ENCODE assay signal across 27 cellular contexts in genomic region chr2:42032796-42033195, GRCh38. TPM values are rescaled to one million over a fixed set of nuclear protein-coding genes. Genes with fewer than 3 reads are reported as not detected.
"Had no signal": no experiment of that assay in that cellular context is flagged by ENCODE, and none has a peak within 500 bp of the region (broad histone marks: within the 10 kb centered on the region; RNA-seq: fewer than 3 reads in every experiment).

No MANE protein-coding gene starts in this region.

- H3K36me3 ChIP-seq: ascending aorta, MG63 had no signal

- DNase-seq: activated B cell treated with CpG ODN at 0.5 μM for 24 hours; activated CD4-positive, alpha-beta memory T cell treated with anti-CD3 and anti-CD28 coated beads for 36 hours; activated CD4-positive, alpha-beta T cell treated with anti-CD3 and anti-CD28 coated beads, Interleukin-2, amount 10 ng/mL, durations not matched to agents 7 days and 5 days; activated gamma-delta T cell treated with Interleukin-2 at 50 U/mL for 16 hours; activated naive CD4-positive, alpha-beta T cell treated with anti-CD3 and anti-CD28 coated beads, Interleukin-2, amount 50 U/mL, for 16 hours; activated T-cell treated with anti-CD3 and anti-CD28 coated beads for 4 hours; activated T-cell treated with anti-CD3 and anti-CD28 coated beads, Interleukin-2, amount 50 U/mL, for 48 hours; body of pancreas; central memory CD4-positive, alpha-beta T cell; MG63; MV-4-11; NCI-H1092 treated with DMSO at 0.1 percent for 48 hours; NCI-H1417 treated with DMSO at 0.1 percent for 48 hours; NCI-H1694; NCI-H2029; NCI-H2107; NCI-H2171 treated with DMSO at 0.1 percent for 48 hours; NCI-H226; NCI-H526; NCI-H82; RPMI8226; T-cell; T1000 had no signal

- H3K27me3 ChIP-seq: ascending aorta, body of pancreas, MG63 had no signal

- H3K27ac Mint-ChIP-seq: activated B cell treated with CpG ODN at 0.5 μM for 24 hours; activated CD4-positive, alpha-beta memory T cell treated with anti-CD3 and anti-CD28 coated beads for 36 hours; activated CD4-positive, alpha-beta T cell treated with anti-CD3 and anti-CD28 coated beads, Interleukin-2, amount 10 ng/mL, durations not matched to agents 7 days and 5 days; activated T-helper 17 cell treated with anti-CD3 and anti-CD28 coated beads, Interleukin-2, amount 50 U/mL, for 72 hours; T-cell had no signal

- H3K4me3 Mint-ChIP-seq: activated B cell treated with CpG ODN at 0.5 μM for 24 hours; activated CD4-positive, alpha-beta memory T cell treated with anti-CD3 and anti-CD28 coated beads for 36 hours; activated CD4-positive, alpha-beta T cell treated with anti-CD3 and anti-CD28 coated beads, Interleukin-2, amount 10 ng/mL, durations not matched to agents 7 days and 5 days; activated T-helper 17 cell treated with anti-CD3 and anti-CD28 coated beads, Interleukin-2, amount 50 U/mL, for 72 hours; T-cell had no signal

- H3K9me3 Mint-ChIP-seq: activated B cell treated with CpG ODN at 0.5 μM for 24 hours; activated CD4-positive, alpha-beta memory T cell treated with anti-CD3 and anti-CD28 coated beads for 36 hours; activated CD4-positive, alpha-beta T cell treated with anti-CD3 and anti-CD28 coated beads, Interleukin-2, amount 10 ng/mL, durations not matched to agents 7 days and 5 days; activated T-helper 17 cell treated with anti-CD3 and anti-CD28 coated beads, Interleukin-2, amount 50 U/mL, for 72 hours; T-cell had no signal

- H3K4me1 Mint-ChIP-seq: activated CD4-positive, alpha-beta T cell treated with anti-CD3 and anti-CD28 coated beads, Interleukin-2, amount 10 ng/mL, durations not matched to agents 7 days and 5 days had no signal

- H3K36me3 Mint-ChIP-seq: activated CD4-positive, alpha-beta memory T cell treated with anti-CD3 and anti-CD28 coated beads for 36 hours; T-cell had no signal

- H3K27ac ChIP-seq: ascending aorta, body of pancreas, SK-N-MC had no signal

- H3K4me1 ChIP-seq: ascending aorta, body of pancreas had no signal

- H3K9me3 ChIP-seq: ascending aorta, body of pancreas, MG63 had no signal

- H3K4me3 ChIP-seq: ascending aorta, body of pancreas, MG63, SK-N-MC had no signal

RNA-seq across cellular contexts. Expression of gene PKDCC, which starts 15.0 kb away (rescaled TPM):
- total RNA-seq: activated B cell treated with CpG ODN at 0.5 μM for 24 hours; activated CD4-positive, alpha-beta memory T cell treated with anti-CD3 and anti-CD28 coated beads for 36 hours; activated CD4-positive, alpha-beta T cell treated with anti-CD3 and anti-CD28 coated beads, Interleukin-2, amount 10 ng/mL, durations not matched to agents 7 days and 5 days; activated T-helper 17 cell treated with anti-CD3 and anti-CD28 coated beads, Interleukin-2, amount 50 U/mL, for 72 hours; OCI-LY7 had no signal
